8 cellular contexts compared by ENCODE assay signal in genomic region chr2:7097353-7097895, GRCh38.
A peak's percentile ranks its signal among the peaks of the same experiment; 100 is the strongest.
DNase-seq lines count a peak whose midpoint lies in the region; ATAC-seq, FAIRE-seq and TF ChIP-seq lines count a peak whose summit lies in the region.

No MANE protein-coding gene starts in this region.

- DNase-seq in GM03348 (ENCODE audit: low spot score) (peak; percentile 87), H9 (peak; percentile 86), M059J (ENCODE audit: low read depth) (peak; percentile 42), SHP77 (lab: John Stamatoyannopoulos, UW) (peak; percentile 85 to 86), activated gamma-delta T cell (lab: John Stamatoyannopoulos, UW) (peak; percentile 48), pancreas (peak; percentile 51 to 94 (median 76)), thyroid gland (peak; percentile 65 to 79)

- no peak overlapping the region for H3K27ac ChIP-seq in H9 (ENCODE audit: insufficient read length, low read depth, low read length)
- H3K27ac ChIP-seq in gastroesophageal sphincter, result no peak overlapping the region
- H3K27ac ChIP-seq in pancreas, result no peak overlapping the region
- no peak overlapping the region for H3K27ac ChIP-seq in thyroid gland

- no peak overlapping the region for H2BK120ac ChIP-seq in H9 (ENCODE audit: low read depth, low read length, poor library complexity, severe bottlenecking)

- no peaks in the 10 kb centered on the region for H3K9me3 ChIP-seq in H9 (ENCODE audit: control insufficient read depth, low read depth, low read length)
- H3K9me3 ChIP-seq in gastroesophageal sphincter, result no peaks in the 10 kb centered on the region
- no peaks in the 10 kb centered on the region for H3K9me3 ChIP-seq in pancreas
- H3K9me3 ChIP-seq in thyroid gland, result no peaks in the 10 kb centered on the region

- H2BK5ac ChIP-seq in H9 (ENCODE audit: insufficient read length, low read length), result no peak overlapping the region

- TF ChIP-seq POLR2A in gastroesophageal sphincter (IDR thresholded peaks at IDR 0.05), result no peak
- TF ChIP-seq POLR2A in thyroid gland (IDR thresholded peaks at IDR 0.05), result no peak

- H4K91ac ChIP-seq in H9 (ENCODE audit: insufficient read length, low read depth, low read length), result no peak overlapping the region

- no peaks in the 10 kb centered on the region; a peak in 1 of 7 replicates for H3K36me3 Mint-ChIP-seq in H9 (ENCODE audit: insufficient read depth in 1 of 3, low read depth in 3 of 3)

- no CpG with 5 or more reads among the region's 18 CpGs for WGBS in H9 (ENCODE audit: extremely low coverage, insufficient read length, low lambda C conversion rate)
- 1 to 2% methylated on average over 6 to 15 of the region's 18 CpGs for WGBS in gastroesophageal sphincter (ENCODE audit: low coverage in 1 of 2), 2 donors
- 0 to 1% methylated on average over 18 of the region's 18 CpGs for WGBS in pancreas, 2 donors
- WGBS in thyroid gland, 2 donors, result 2% methylated on average over 18 of the region's 18 CpGs

- no peak overlapping the region for H3K14ac ChIP-seq in H9 (ENCODE audit: insufficient read depth, low read length)

- FAIRE-seq in pancreas (lab: Jason Lieb, UNC), result no peak

- no peak overlapping the region for H3K18ac ChIP-seq in H9 (ENCODE audit: insufficient read length, low read depth, low read length)

- TF ChIP-seq EP300 in gastroesophageal sphincter (IDR thresholded peaks at IDR 0.05), result no peak

- H2BK12ac ChIP-seq in H9 (ENCODE audit: insufficient read length, low read depth, low read length), result no peak overlapping the region

- no peak overlapping the region for H2BK20ac ChIP-seq in H9 (ENCODE audit: low read depth, low read length, poor library complexity, severe bottlenecking)

- H4K20me1 ChIP-seq in H9 (ENCODE audit: control insufficient read depth, insufficient read depth, insufficient read length), result no peaks in the 10 kb centered on the region

- intact Hi-C loops in pancreas (cut with DNase I) (no loop called here), thyroid gland (cut with DNase I) (no loop called here)

- H3K79me2 ChIP-seq in H9 (ENCODE audit: insufficient read depth, low read length), result no peaks in the 10 kb centered on the region

- H3K27me3 ChIP-seq in H9 (ENCODE audit: insufficient read depth, low read length) (no peaks in the 10 kb centered on the region), gastroesophageal sphincter (peaks cover 6% of the 10 kb centered on the region), pancreas (no peaks in the 10 kb centered on the region), thyroid gland (no peaks in the 10 kb centered on the region)

- no peak overlapping the region for H3K9ac ChIP-seq in H9 (ENCODE audit: extremely low read depth, insufficient read length, low read length)

- H3K9me3 Mint-ChIP-seq in H9, result no peaks in the 10 kb centered on the region

- no peaks in the 10 kb centered on the region for H3K36me3 ChIP-seq in gastroesophageal sphincter
- H3K36me3 ChIP-seq in pancreas, result no peaks in the 10 kb centered on the region
- H3K36me3 ChIP-seq in thyroid gland, result no peaks in the 10 kb centered on the region

- H3K79me1 ChIP-seq in H9 (ENCODE audit: insufficient read depth, low read depth, low read length, poor library complexity, severe bottlenecking), result no peaks in the 10 kb centered on the region

- H3K23me2 ChIP-seq in H9 (ENCODE audit: insufficient read length, low read depth, low read length, poor library complexity, severe bottlenecking), result no peaks in the 10 kb centered on the region

- peak overlapping the region; percentile 99 for H2AFZ ChIP-seq in H9 (ENCODE audit: low read length)

- H2AK5ac ChIP-seq in H9 (ENCODE audit: insufficient read length, low read length), result no peak overlapping the region

- peak overlapping the region; percentile 9 for H3K4me2 ChIP-seq in H9 (ENCODE audit: insufficient read depth, insufficient read length, low read length)

- H4K5ac ChIP-seq in H9 (ENCODE audit: insufficient read length, low read depth, low read length), result peak overlapping the region; percentile 15

- no peak overlapping the region for H3K23ac ChIP-seq in H9 (ENCODE audit: insufficient read length, low read depth, low read length)

- peaks cover 6 to 8% of the 10 kb centered on the region in 2 experiments for H3K4me1 Mint-ChIP-seq in H9

- ATAC-seq in gastroesophageal sphincter (peak; percentile 82), pancreas (peak; percentile 92 to 99 (median 96))

- peak overlapping the region; percentile 77 for H4K8ac ChIP-seq in H9 (replicated peaks; ENCODE audit: insufficient read length, low read depth, low read length)

- H3K4me3 ChIP-seq in gastroesophageal sphincter (no peak overlapping the region), pancreas (peak overlapping the region in 1 of 4 donors; percentile 29), thyroid gland (replicated peaks in 1 of 3) (no peak overlapping the region)

- H3K27ac Mint-ChIP-seq in H9, result peak overlapping the region in 2 of 3 experiments; percentile 3 to 44; a peak in 3 of 7 replicates

- no peak overlapping the region for H3K4ac ChIP-seq in H9 (ENCODE audit: low read depth, low read length)

- H3K56ac ChIP-seq in H9 (ENCODE audit: insufficient read length, low read depth, low read length), result no peak overlapping the region

- peaks cover 9% of the 10 kb centered on the region for H3K27me3 Mint-ChIP-seq in H9 (ENCODE audit: low read depth)

- H2BK15ac ChIP-seq in H9 (ENCODE audit: low read depth, low read length), result no peak overlapping the region

- peak overlapping the region in 1 of 2 experiments; percentile 22; a peak in 3 of 5 replicates for H3K4me3 Mint-ChIP-seq in H9

- TF ChIP-seq CTCF in H9 (conservative IDR thresholded peaks at IDR 0.05) (peak; percentile 99), gastroesophageal sphincter (IDR thresholded peaks at IDR 0.05) (peak; percentile 84 to 95 (median 92)), pancreas (IDR thresholded peaks at IDR 0.05) (peak; percentile 94 to 96 (median 96)), thyroid gland (IDR thresholded peaks at IDR 0.05) (peak; percentile 84 to 98 (median 94))

- H3K4me1 ChIP-seq in H9 (ENCODE audit: insufficient read depth, low read length), result no peaks in the 10 kb centered on the region
- peaks cover 0 to 9% (median 0%) of the 10 kb centered on the region in 3 donors for H3K4me1 ChIP-seq in gastroesophageal sphincter
- H3K4me1 ChIP-seq in pancreas, result peaks cover 0 to 3% (median 0%) of the 10 kb centered on the region in 3 donors
- H3K4me1 ChIP-seq in thyroid gland, result peaks cover 10 to 21% of the 10 kb centered on the region in 2 donors

- H3T11ph ChIP-seq in H9 (ENCODE audit: low read length), result no peak overlapping the region
